In genomic region chr4:153207561-153207960, GRCh38 we compare ENCODE assay signal across 8 cellular contexts.
DNase-seq lines count a peak whose midpoint lies in the region; ATAC-seq and TF ChIP-seq lines count a peak whose summit lies in the region.

No MANE protein-coding gene starts in this region.

- peak; percentile 49 for TF ChIP-seq CTCF in C4-2B (conservative IDR thresholded peaks at IDR 0.05)
- peak; percentile 22 for TF ChIP-seq CTCF in epithelial cell of esophagus (IDR thresholded peaks at IDR 0.05; ENCODE audit: insufficient read depth, low read depth, low read length, missing control alignments)

- peaks cover 8 to 59% of the 10 kb centered on the region in 2 donors for H3K4me1 ChIP-seq in mucosa of rectum (ENCODE audit: control insufficient read depth in 2 of 2, insufficient read depth in 2 of 2, low read length in 2 of 2)

- H3K4me3 ChIP-seq in epithelial cell of esophagus (ENCODE audit: low read length) = no peak overlapping the region
- H3K4me3 ChIP-seq in mucosa of rectum (ENCODE audit: low read length in 2 of 2) = peak overlapping the region; percentile 78 to 81

- H3K9ac ChIP-seq in mucosa of rectum (ENCODE audit: low read depth in 1 of 2, low read length in 2 of 2) = peak overlapping the region; percentile 49 to 91

- H3K27me3 ChIP-seq in mucosa of rectum (ENCODE audit: control insufficient read depth in 2 of 2, insufficient read depth in 2 of 2, low read length in 2 of 2) = no peaks in the 10 kb centered on the region

- H3K9me3 ChIP-seq in mucosa of rectum (ENCODE audit: control insufficient read depth in 2 of 2, low read length in 2 of 2) = no peaks in the 10 kb centered on the region

- no peaks in the 10 kb centered on the region for H3K36me3 ChIP-seq in mucosa of rectum (ENCODE audit: control insufficient read depth in 2 of 2, insufficient read depth in 2 of 2, low read length in 2 of 2)

- no peak for ATAC-seq in GM18519 (IDR thresholded peaks at IDR 0.05; ENCODE audit: low FRiP score, unreplicated experiment)

- DNase-seq in NCI-H526 treated with DMSO at 0.1 percent for 48 hours (lab: John Stamatoyannopoulos, UW) = peak; percentile 46
- DNase-seq in epithelial cell of esophagus (ENCODE audit: low read depth) = no peak
- no peak for DNase-seq in activated naive CD4-positive, alpha-beta T cell treated with Interleukin-2 at 50 U/mL for 16 hours
- no peak for DNase-seq in NOMO-1 treated with dmso at 0.1 percent for 144 hours (lab: John Stamatoyannopoulos, UW; ENCODE audit: unreplicated experiment)
- no peak for DNase-seq in DMS114 treated with DMSO at 0.1 percent for 48 hours (lab: John Stamatoyannopoulos, UW; ENCODE audit: unreplicated experiment)

- no peak overlapping the region for H3K27ac ChIP-seq in C4-2B
- H3K27ac ChIP-seq in mucosa of rectum (ENCODE audit: low read depth in 2 of 2, low read length in 2 of 2) = peak overlapping the region; percentile 45 to 97
